8 cellular contexts compared by ENCODE assay signal in the genomic region with DNA sequence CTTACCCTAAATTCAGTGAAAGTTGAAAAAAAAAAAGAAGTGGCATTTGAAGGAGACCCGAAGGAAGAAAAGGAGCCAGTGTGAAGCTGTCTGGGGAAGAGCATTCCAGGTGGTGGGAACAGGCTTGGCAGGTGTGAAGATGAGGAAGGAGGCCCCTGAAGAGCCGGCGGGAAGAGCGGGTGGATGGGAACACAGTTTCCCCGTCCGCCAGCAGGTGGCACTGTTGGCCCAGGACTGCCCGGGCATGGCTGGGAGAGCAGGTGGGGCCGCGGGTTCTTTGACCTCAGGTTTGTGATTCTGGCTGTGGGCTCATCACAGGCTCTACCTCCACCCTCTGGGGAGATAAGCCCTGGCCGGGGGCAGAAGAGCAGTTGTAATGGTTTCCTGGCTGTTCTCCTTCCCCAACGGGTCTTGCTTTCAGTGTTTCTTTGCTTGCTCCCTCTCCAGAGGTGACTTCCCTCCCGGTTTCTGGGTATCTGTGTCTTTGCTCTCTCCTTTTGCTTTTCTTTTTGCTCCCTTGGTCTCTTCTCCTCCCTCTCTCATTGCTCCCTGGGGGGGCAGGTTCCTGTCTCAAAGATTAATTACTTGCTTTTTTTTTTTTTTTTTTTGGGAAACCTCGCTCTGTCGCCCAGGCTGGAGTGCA.
DNase-seq lines count a peak whose midpoint lies in the region; ATAC-seq, FAIRE-seq and TF ChIP-seq lines count a peak whose summit lies in the region.

No MANE protein-coding gene starts in this region.

- no peaks in the 10 kb centered on the region for H3K9me3 Mint-ChIP-seq in effector memory CD8-positive, alpha-beta T cell
- no peaks in the 10 kb centered on the region for H3K9me3 Mint-ChIP-seq in memory B cell

- TF ChIP-seq POLR2A in H54 (IDR thresholded peaks at IDR 0.05; ENCODE audit: low read depth, low read length): no peak

- peaks cover 32 to 42% of the 10 kb centered on the region in 2 donors for H3K4me1 Mint-ChIP-seq in effector memory CD8-positive, alpha-beta T cell (ENCODE audit: low read depth in 2 of 2)
- peaks cover 34% of the 10 kb centered on the region for H3K4me1 Mint-ChIP-seq in memory B cell

- peak; percentile 97 for ATAC-seq in effector memory CD8-positive, alpha-beta T cell (replicated peaks)
- ATAC-seq in memory B cell (ENCODE audit: low read depth): peak; percentile 61
- ATAC-seq in GM18517 (IDR thresholded peaks at IDR 0.05; ENCODE audit: unreplicated experiment): no peak

- H3K27ac Mint-ChIP-seq in effector memory CD8-positive, alpha-beta T cell: no peak overlapping the region
- peak overlapping the region; percentile 3 for H3K27ac Mint-ChIP-seq in memory B cell

- TF ChIP-seq CTCF in C4-2B (conservative IDR thresholded peaks at IDR 0.05): peak; percentile 97

- FAIRE-seq in H54 (lab: Jason Lieb, UNC): no peak

- DNase-seq in H54 (ENCODE audit: insufficient read length, low spot score) (peak; percentile 88), NCI-H748 (lab: John Stamatoyannopoulos, UW; ENCODE audit: unreplicated experiment) (peak; percentile 72), memory B cell (ENCODE audit: low spot score in 2 of 2) (peak; percentile 82 to 89)
- DNase-seq in activated CD8-positive, alpha-beta memory T cell treated with anti-CD3 and anti-CD28 coated beads for 24 hours: peak; percentile 94
- peak; percentile 77 to 78 (median 77) for DNase-seq in effector memory CD8-positive, alpha-beta T cell
- DNase-seq in stimulated activated CD8-positive, alpha-beta memory T cell treated with anti-CD3 and anti-CD28 coated beads, Interleukin-15, amount 100 ng/mL, for 4 hours (ENCODE audit: low read depth in 2 of 2): peak; percentile 43 to 50

- no peak overlapping the region for H3K27ac ChIP-seq in C4-2B

- peaks cover 19% of the 10 kb centered on the region for H3K36me3 Mint-ChIP-seq in effector memory CD8-positive, alpha-beta T cell (ENCODE audit: insufficient read depth)
- H3K36me3 Mint-ChIP-seq in memory B cell: peaks cover 3% of the 10 kb centered on the region

- peak overlapping the region; percentile 15 to 47 for H3K4me3 Mint-ChIP-seq in effector memory CD8-positive, alpha-beta T cell
- H3K4me3 Mint-ChIP-seq in memory B cell: peak overlapping the region; percentile 36

- H3K27me3 Mint-ChIP-seq in effector memory CD8-positive, alpha-beta T cell: no peaks in the 10 kb centered on the region
- H3K27me3 Mint-ChIP-seq in memory B cell: no peaks in the 10 kb centered on the region
